ENCODE assay signal across 8 cellular contexts in the genomic region with DNA sequence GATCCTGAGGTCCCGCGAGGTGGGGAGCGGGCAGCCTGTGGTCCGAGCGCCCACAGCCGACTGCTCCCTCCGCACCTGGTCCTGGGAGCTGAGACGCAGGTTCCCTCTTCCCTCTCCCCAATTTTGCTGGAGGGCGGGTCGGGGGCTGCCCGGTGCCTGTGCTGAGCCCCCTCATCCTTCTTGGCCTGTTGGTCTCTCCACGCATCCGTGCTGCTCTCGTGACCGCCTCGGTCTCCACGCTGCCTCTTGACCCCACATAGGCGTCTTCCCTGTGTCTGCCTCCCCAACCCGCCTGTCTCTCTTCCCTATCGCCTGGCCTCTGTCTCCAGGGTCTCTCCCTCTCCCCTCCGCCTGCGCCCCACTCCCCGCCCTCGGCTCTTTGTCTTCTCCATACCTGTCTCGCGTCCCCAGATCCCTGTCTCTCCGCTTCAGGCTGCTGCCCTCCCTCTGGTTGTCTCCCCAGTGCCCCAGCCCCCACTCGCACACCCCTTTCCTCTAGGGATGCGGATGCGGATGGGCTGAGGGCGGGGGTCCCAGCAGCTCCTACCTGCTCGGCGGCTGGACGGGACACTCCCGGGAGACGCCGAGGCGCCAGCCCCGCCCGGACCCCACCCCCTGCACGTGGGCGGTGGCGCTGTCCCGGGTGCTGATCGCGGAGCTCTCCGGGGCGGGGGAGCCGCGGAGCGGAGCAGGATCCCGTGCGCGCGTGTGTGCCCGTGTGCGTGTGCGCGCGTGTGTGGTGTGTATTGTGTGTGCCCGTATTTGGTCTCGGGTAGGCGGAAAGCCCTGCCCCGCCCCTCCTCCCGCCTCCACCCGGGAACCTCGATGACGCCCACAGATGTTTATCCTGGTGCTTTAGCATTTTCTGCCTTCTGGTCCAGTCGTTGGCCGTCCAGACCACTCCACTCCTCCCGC. TPM values are rescaled to one million over a fixed set of nuclear protein-coding genes. Genes with fewer than 3 reads are reported as not detected.
DNase-seq lines count a peak whose midpoint lies in the region; ATAC-seq and TF ChIP-seq lines count a peak whose summit lies in the region.

A gene (minus strand): TSS at position 720 of the 915 bp plus-strand sequence. CDS start 1,248 bp downstream, outside the sequence.

- peaks cover 6% of the 10 kb centered on the region for H3K4me1 ChIP-seq in ES-I3 (ENCODE audit: insufficient read depth, low read length)
- peaks cover 0 to 18% (median 6%) of the 10 kb centered on the region in 4 donors for H3K4me1 ChIP-seq in tibial nerve

- no peak for TF ChIP-seq CTCF in mesothelial cell of epicardium (IDR thresholded peaks at IDR 0.05; ENCODE audit: unreplicated experiment)
- TF ChIP-seq CTCF in tibial nerve (IDR thresholded peaks at IDR 0.05), result no peak

- H3K27ac Mint-ChIP-seq in IgD-negative memory B cell, result peak within 1 kb of the TSS; percentile 98 to 100 (median 100)
- peak within 1 kb of the TSS; percentile 63 for H3K27ac Mint-ChIP-seq in activated CD4-positive, alpha-beta T cell treated with anti-CD3 and anti-CD28 coated beads, Interleukin-2, amount 10 ng/mL, durations not matched to agents 24 days and 14 days
- H3K27ac Mint-ChIP-seq in dendritic cell treated with granulocyte-macrophage colony-stimulating factor and Interleukin-4, amounts not matched to agents 40 ng/mL and 50 ng/mL, for 4 days, result no peak within 1 kb of the TSS
- no peak within 1 kb of the TSS for H3K27ac Mint-ChIP-seq in mesothelial cell of epicardium
- peak within 1 kb of the TSS; percentile 94 for H3K27ac Mint-ChIP-seq in stimulated activated naive B cell treated with anti-CD40 and anti-IgM and Interleukin-4, amounts not matched to agents 10 μg/mL and 1 μg/mL and 100 μg/mL, for 72 hours

- peaks cover 11 to 14% (median 11%) of the 10 kb centered on the region in 3 donors for H3K4me1 Mint-ChIP-seq in IgD-negative memory B cell
- H3K4me1 Mint-ChIP-seq in activated CD4-positive, alpha-beta T cell treated with anti-CD3 and anti-CD28 coated beads, Interleukin-2, amount 10 ng/mL, durations not matched to agents 24 days and 14 days, result peaks cover 17% of the 10 kb centered on the region
- peaks cover 25% of the 10 kb centered on the region for H3K4me1 Mint-ChIP-seq in dendritic cell treated with granulocyte-macrophage colony-stimulating factor and Interleukin-4, amounts not matched to agents 40 ng/mL and 50 ng/mL, for 4 days (ENCODE audit: low read depth)
- peaks cover 10% of the 10 kb centered on the region for H3K4me1 Mint-ChIP-seq in mesothelial cell of epicardium
- H3K4me1 Mint-ChIP-seq in stimulated activated naive B cell treated with anti-CD40 and anti-IgM and Interleukin-4, amounts not matched to agents 10 μg/mL and 1 μg/mL and 100 μg/mL, for 72 hours, result peaks cover 20 to 35% of the 10 kb centered on the region in 2 donors

- DNase-seq in activated CD4-positive, alpha-beta T cell treated with anti-CD3 and anti-CD28 coated beads, Interleukin-2, amount 10 ng/mL, durations not matched to agents 24 days and 14 days, result peak; percentile 94
- peak; percentile 66 to 80 for DNase-seq in mesothelial cell of epicardium (ENCODE audit: low spot score in 2 of 2, unreplicated experiment in 2 of 2)
- DNase-seq in stimulated activated naive B cell treated with anti-CD40 and anti-IgM and Interleukin-4, amounts not matched to agents 10 μg/mL and 1 μg/mL and 100 μg/mL, for 72 hours, result peak; percentile 31
- DNase-seq in tibial nerve (ENCODE audit: low spot score in 2 of 2), result no peak
- no peak for DNase-seq in OCI-M2 (lab: John Stamatoyannopoulos, UW; ENCODE audit: unreplicated experiment)

- H3K36me3 ChIP-seq in ES-I3 (ENCODE audit: insufficient read depth, low read length), result no peaks in the 10 kb centered on the region
- no peaks in the 10 kb centered on the region for H3K36me3 ChIP-seq in tibial nerve

- H3K27me3 Mint-ChIP-seq in IgD-negative memory B cell (peaks cover 45% of the 10 kb centered on the region), mesothelial cell of epicardium (ENCODE audit: low read depth) (peaks cover 87% of the 10 kb centered on the region)
- peaks cover 41% of the 10 kb centered on the region for H3K27me3 Mint-ChIP-seq in activated CD4-positive, alpha-beta T cell treated with anti-CD3 and anti-CD28 coated beads, Interleukin-2, amount 10 ng/mL, durations not matched to agents 24 days and 14 days
- H3K27me3 Mint-ChIP-seq in dendritic cell treated with granulocyte-macrophage colony-stimulating factor and Interleukin-4, amounts not matched to agents 40 ng/mL and 50 ng/mL, for 4 days, result peaks cover 87% of the 10 kb centered on the region
- peaks cover 68 to 91% of the 10 kb centered on the region in 2 donors for H3K27me3 Mint-ChIP-seq in stimulated activated naive B cell treated with anti-CD40 and anti-IgM and Interleukin-4, amounts not matched to agents 10 μg/mL and 1 μg/mL and 100 μg/mL, for 72 hours

- peak within 1 kb of the TSS; percentile 79 to 94 (median 90) for H3K4me3 Mint-ChIP-seq in IgD-negative memory B cell
- H3K4me3 Mint-ChIP-seq in activated CD4-positive, alpha-beta T cell treated with anti-CD3 and anti-CD28 coated beads, Interleukin-2, amount 10 ng/mL, durations not matched to agents 24 days and 14 days, result peak within 1 kb of the TSS; percentile 79
- peak within 1 kb of the TSS; percentile 59 for H3K4me3 Mint-ChIP-seq in dendritic cell treated with granulocyte-macrophage colony-stimulating factor and Interleukin-4, amounts not matched to agents 40 ng/mL and 50 ng/mL, for 4 days
- H3K4me3 Mint-ChIP-seq in mesothelial cell of epicardium, result peak within 1 kb of the TSS; percentile 68
- H3K4me3 Mint-ChIP-seq in stimulated activated naive B cell treated with anti-CD40 and anti-IgM and Interleukin-4, amounts not matched to agents 10 μg/mL and 1 μg/mL and 100 μg/mL, for 72 hours, result peak within 1 kb of the TSS; percentile 83 to 86

- peak within 1 kb of the TSS; percentile 49; the same call in 1 of the 2 replicates for H3K9ac ChIP-seq in ES-I3 (ENCODE audit: low read depth, low read length)

- no peaks in the 10 kb centered on the region for H3K9me3 ChIP-seq in ES-I3 (ENCODE audit: control insufficient read depth, insufficient read depth, low read length)
- H3K9me3 ChIP-seq in tibial nerve, result no peaks in the 10 kb centered on the region

- peak within 1 kb of the TSS in 2 of 4 donors; percentile 18 to 25 for H3K4me3 ChIP-seq in tibial nerve

- peaks cover 0 to 3% (median 0%) of the 10 kb centered on the region in 3 donors for H3K9me3 Mint-ChIP-seq in IgD-negative memory B cell
- H3K9me3 Mint-ChIP-seq in activated CD4-positive, alpha-beta T cell treated with anti-CD3 and anti-CD28 coated beads, Interleukin-2, amount 10 ng/mL, durations not matched to agents 24 days and 14 days, result peaks cover 6% of the 10 kb centered on the region
- H3K9me3 Mint-ChIP-seq in dendritic cell treated with granulocyte-macrophage colony-stimulating factor and Interleukin-4, amounts not matched to agents 40 ng/mL and 50 ng/mL, for 4 days, result no peaks in the 10 kb centered on the region
- no peaks in the 10 kb centered on the region for H3K9me3 Mint-ChIP-seq in mesothelial cell of epicardium
- H3K9me3 Mint-ChIP-seq in stimulated activated naive B cell treated with anti-CD40 and anti-IgM and Interleukin-4, amounts not matched to agents 10 μg/mL and 1 μg/mL and 100 μg/mL, for 72 hours, result no peaks in the 10 kb centered on the region

- TF ChIP-seq EP300 in tibial nerve (IDR thresholded peaks at IDR 0.05), result no peak

- H3K27ac ChIP-seq in tibial nerve, result no peak within 1 kb of the TSS

- WGBS in tibial nerve, 2 donors, result 1 to 3% methylated on average over 37 to 67 of the region's 71 CpGs

- H3K27me3 ChIP-seq in tibial nerve, result peaks cover 3 to 78% of the 10 kb centered on the region in 2 donors

- intact Hi-C loops in activated CD4-positive, alpha-beta T cell treated with anti-CD3 and anti-CD28 coated beads, Interleukin-2, amount 10 ng/mL, durations not matched to agents 24 days and 14 days (cut with micrococcal nuclease), result loop anchor here (1.0 kb wide), 1 partner anchor 14 kb away; a partner anchor contains a TSS
- intact Hi-C loops in dendritic cell treated with granulocyte-macrophage colony-stimulating factor and Interleukin-4, amounts not matched to agents 40 ng/mL and 50 ng/mL, for 4 days (cut with micrococcal nuclease), result no loop called here

- TF ChIP-seq POLR2A in tibial nerve (IDR thresholded peaks at IDR 0.05), result no peak

- no peaks in the 10 kb centered on the region for H3K36me3 Mint-ChIP-seq in IgD-negative memory B cell
- no peaks in the 10 kb centered on the region for H3K36me3 Mint-ChIP-seq in activated CD4-positive, alpha-beta T cell treated with anti-CD3 and anti-CD28 coated beads, Interleukin-2, amount 10 ng/mL, durations not matched to agents 24 days and 14 days (ENCODE audit: low read depth)
- no peaks in the 10 kb centered on the region for H3K36me3 Mint-ChIP-seq in dendritic cell treated with granulocyte-macrophage colony-stimulating factor and Interleukin-4, amounts not matched to agents 40 ng/mL and 50 ng/mL, for 4 days (ENCODE audit: low read depth)
- H3K36me3 Mint-ChIP-seq in mesothelial cell of epicardium, result no peaks in the 10 kb centered on the region
- peaks cover 1 to 2% of the 10 kb centered on the region in 2 donors for H3K36me3 Mint-ChIP-seq in stimulated activated naive B cell treated with anti-CD40 and anti-IgM and Interleukin-4, amounts not matched to agents 10 μg/mL and 1 μg/mL and 100 μg/mL, for 72 hours

- ATAC-seq in stimulated activated naive B cell treated with anti-CD40 and anti-IgM and Interleukin-4, amounts not matched to agents 10 μg/mL and 1 μg/mL and 100 μg/mL, for 72 hours (replicated peaks), result peak; percentile 46 to 48

RNA-seq across cellular contexts. Expression of the gene that starts here (rescaled TPM):
- polyA plus RNA-seq in IgD-negative memory B cell, result 0.43 TPM
- total RNA-seq in activated CD4-positive, alpha-beta T cell treated with anti-CD3 and anti-CD28 coated beads, Interleukin-2, amount 10 ng/mL, durations not matched to agents 24 days and 14 days, result not detected in 2 replicates
- total RNA-seq in mesothelial cell of epicardium (0.32 to 0.67 TPM (median 0.47 TPM) in 3 replicates), tibial nerve (not detected)

Comparison
In these comparisons a context has a peak if more than half of its experiments do, and no peak if none do; other contexts are left out.
1. Peak in DNase-seq in activated CD4-positive, alpha-beta T cell treated with anti-CD3 and anti-CD28 coated beads, Interleukin-2, amount 10 ng/mL, durations not matched to agents 24 days and 14 days; RNA of the gene not detected or under 1 TPM.
2. Peak in DNase-seq in mesothelial cell of epicardium; RNA of the gene not detected or under 1 TPM.
3. H3K27ac Mint-ChIP-seq: peak in IgD-negative memory B cell (3 of 3), activated CD4-positive, alpha-beta T cell treated with anti-CD3 and anti-CD28 coated beads, Interleukin-2, amount 10 ng/mL, durations not matched to agents 24 days and 14 days (single experiment) and stimulated activated naive B cell treated with anti-CD40 and anti-IgM and Interleukin-4, amounts not matched to agents 10 μg/mL and 1 μg/mL and 100 μg/mL, for 72 hours (single experiment); none in dendritic cell treated with granulocyte-macrophage colony-stimulating factor and Interleukin-4, amounts not matched to agents 40 ng/mL and 50 ng/mL, for 4 days (single experiment) and mesothelial cell of epicardium (single experiment).
4. Peak in every context shown above with its lines, with median percentiles within 50 percentile points of each other: H3K4me3 Mint-ChIP-seq.